ENCODE assay signal across 29 cellular contexts in genomic region chr2:5401258-5401657, GRCh38.
"Had no signal": no experiment of that assay in that cellular context is flagged by ENCODE, and none has a peak within 500 bp of the region (broad histone marks: within the 10 kb centered on the region; RNA-seq: fewer than 3 reads in every experiment).

No MANE protein-coding gene starts in this region.

- H3K36me3 ChIP-seq: brain microvascular endothelial cell, esophagus muscularis mucosa, gastrocnemius medialis, heart left ventricle had no signal

- H3K27ac ChIP-seq: brain microvascular endothelial cell, esophagus muscularis mucosa, foreskin keratinocyte, gastrocnemius medialis, heart left ventricle had no signal

- DNase-seq: activated B cell treated with CpG ODN at 0.5 μM for 24 hours; activated CD4-positive, alpha-beta T cell treated with anti-CD3 and anti-CD28 coated beads for 48 hours; activated CD4-positive, alpha-beta T cell treated with anti-CD3 and anti-CD28 coated beads, Interleukin-2, amount 50 U/mL, for 1 hour; activated CD4-positive, alpha-beta T cell treated with anti-CD3 and anti-CD28 coated beads, Interleukin-2, amount 50 U/mL, for 48 hours; activated CD8-positive, alpha-beta memory T cell treated with anti-CD3 and anti-CD28 coated beads for 24 hours; activated CD8-positive, alpha-beta T cell treated with anti-CD3 and anti-CD28 coated beads for 36 hours; activated effector memory CD4-positive, alpha-beta T cell treated with Interleukin-2 at 50 U/mL for 16 hours; activated gamma-delta T cell treated with Interleukin-2 at 50 U/mL for 16 hours; activated naive CD4-positive, alpha-beta T cell treated with anti-CD3 and anti-CD28 coated beads, Interleukin-2, amount 50 U/mL, for 16 hours; activated naive CD4-positive, alpha-beta T cell treated with Interleukin-2 at 50 U/mL for 16 hours; activated T-cell treated with anti-CD3 and anti-CD28 coated beads, Interleukin-2, amount 50 U/mL, for 4 hours; amniotic stem cell; anterior cingulate cortex; brain microvascular endothelial cell; cortex of kidney; dermis blood vessel endothelial cell; effector CD4-positive, alpha-beta T cell; effector memory CD8-positive, alpha-beta T cell; erythroblast; foreskin keratinocyte; gastrocnemius medialis; glutamatergic neuron; heart left ventricle; T-helper 2 cell had no signal

- FAIRE-seq: bronchial epithelial cell, colon had no signal

- H3K4me1 ChIP-seq: esophagus muscularis mucosa, foreskin keratinocyte, gastrocnemius medialis, heart left ventricle had no signal

- ATAC-seq: activated CD4-positive, CD25-positive, alpha-beta regulatory T cell treated with anti-CD3 and anti-CD28 coated beads, Interleukin-2, amount 50 U/mL, for 24 hours; activated CD8-positive, alpha-beta T cell treated with anti-CD3 and anti-CD28 coated beads for 36 hours; activated T-cell treated with anti-CD3 and anti-CD28 coated beads, Interleukin-2, amount 50 U/mL, for 4 hours; activated T-helper 17 cell treated with anti-CD3 and anti-CD28 coated beads, Interleukin-2, amount 50 U/mL, for 72 hours; effector memory CD8-positive, alpha-beta T cell; foreskin keratinocyte; gastrocnemius medialis; heart left ventricle had no signal

- H3K4me3 ChIP-seq: esophagus muscularis mucosa, gastrocnemius medialis, heart left ventricle had no signal

- H3K27me3 ChIP-seq: brain microvascular endothelial cell, foreskin keratinocyte, gastrocnemius medialis, heart left ventricle had no signal

- H3K9me3 ChIP-seq: esophagus muscularis mucosa, gastrocnemius medialis, heart left ventricle had no signal
